In genomic region chr5:159409801-159410200, GRCh38 we compare ENCODE assay signal across 10 cellular contexts.
DNase-seq lines count a peak whose midpoint lies in the region; ATAC-seq and TF ChIP-seq lines count a peak whose summit lies in the region.
"Had no signal": no experiment of that assay in that cellular context is flagged by ENCODE, and none has a peak within 500 bp of the region (broad histone marks: within the 10 kb centered on the region; RNA-seq: fewer than 3 reads in every experiment).

No MANE protein-coding gene starts in this region.

- H3K9me3 Mint-ChIP-seq in activated naive CD4-positive, alpha-beta T cell treated with anti-CD3 and anti-CD28 coated beads, Interleukin-2, amount 10 ng/mL, durations not matched to agents 7 days and 5 days = peaks cover 15% of the 10 kb centered on the region

- peak; percentile 42 for ATAC-seq in GM18861 (IDR thresholded peaks at IDR 0.05; ENCODE audit: unreplicated experiment)
- peak; percentile 54 for ATAC-seq in GM21381 (IDR thresholded peaks at IDR 0.05; ENCODE audit: unreplicated experiment)
- peak; percentile 39 for ATAC-seq in HG03108 (IDR thresholded peaks at IDR 0.05; ENCODE audit: unreplicated experiment)
- ATAC-seq: naive thymus-derived CD4-positive, alpha-beta T cell had no signal

- DNase-seq in activated naive CD4-positive, alpha-beta T cell treated with anti-CD3 and anti-CD28 coated beads, Interleukin-2, amount 10 ng/mL, durations not matched to agents 7 days and 5 days = peak; percentile 59
- DNase-seq in ureter (ENCODE audit: low spot score) = no peak
- DNase-seq in SK-N-SH = no peak
- DNase-seq in NOMO-1 treated with DMSO at 0.1 percent for 48 hours (lab: John Stamatoyannopoulos, UW; ENCODE audit: unreplicated experiment) = no peak
- DNase-seq: colonic mucosa; DMS 273 treated with DMSO at 0.1 percent for 48 hours; naive thymus-derived CD4-positive, alpha-beta T cell had no signal

- CTCF ChIA-PET in activated naive CD4-positive, alpha-beta T cell treated with anti-CD3 and anti-CD28 coated beads, Interleukin-2, amount 10 ng/mL, durations not matched to agents 7 days and 5 days (lab: Charles Lee) = interaction anchor here (0.7 to 1.6 kb wide), 6 partner anchors 18 to 93 kb away, joined by 3 to 4 read pairs (median 3); no protein-coding TSS in a partner anchor
- CTCF ChIA-PET in SK-N-SH (lab: Yijun Ruan, JAX) = no interaction called here

- TF ChIP-seq EP300 in SK-N-SH (IDR thresholded peaks at IDR 0.05; ENCODE audit: borderline replicate concordance in 1 of 2, low read depth in 1 of 2, low read length in 1 of 2) = no peak

- H2AFZ ChIP-seq in SK-N-SH (ENCODE audit: low read depth) = no peak overlapping the region

- no peaks in the 10 kb centered on the region for H3K79me2 ChIP-seq in SK-N-SH (ENCODE audit: insufficient read depth)

- no peaks in the 10 kb centered on the region for H3K36me3 ChIP-seq in SK-N-SH (replicated peaks in 1 of 2; ENCODE audit: control insufficient read depth in 1 of 2, insufficient read depth in 2 of 2, low read length in 1 of 2)
- H3K36me3 ChIP-seq: colonic mucosa had no signal

- H3F3A ChIP-seq in SK-N-SH (replicated peaks; ENCODE audit: insufficient read depth) = no peaks in the 10 kb centered on the region

- WGBS in SK-N-SH (ENCODE audit: low lambda C conversion rate) = 77% methylated on average over 4 of the region's 4 CpGs

- POLR2A ChIA-PET in SK-N-SH (lab: Yijun Ruan, JAX) = no interaction called here

- peaks cover 41% of the 10 kb centered on the region for H3K36me3 Mint-ChIP-seq in activated naive CD4-positive, alpha-beta T cell treated with anti-CD3 and anti-CD28 coated beads, Interleukin-2, amount 10 ng/mL, durations not matched to agents 7 days and 5 days

- peaks cover 66% of the 10 kb centered on the region for H3K4me1 Mint-ChIP-seq in activated naive CD4-positive, alpha-beta T cell treated with anti-CD3 and anti-CD28 coated beads, Interleukin-2, amount 10 ng/mL, durations not matched to agents 7 days and 5 days

- H3K27ac ChIP-seq in SK-N-SH (ENCODE audit: low read depth in 2 of 2, low read length in 1 of 2) = no peak overlapping the region
- H3K27ac ChIP-seq: colonic mucosa had no signal

- no peaks in the 10 kb centered on the region for H4K20me1 ChIP-seq in SK-N-SH (ENCODE audit: insufficient read depth)

- no peak overlapping the region for H3K4me2 ChIP-seq in SK-N-SH

- no peak overlapping the region for H3K9ac ChIP-seq in SK-N-SH

- TF ChIP-seq RAD21 in SK-N-SH (IDR thresholded peaks at IDR 0.05; ENCODE audit: low read length) = no peak

- no peak overlapping the region for H3K4me3 ChIP-seq in SK-N-SH (ENCODE audit: low read depth in 2 of 2, low read length in 1 of 2)
- H3K4me3 ChIP-seq: colonic mucosa had no signal

- no peaks in the 10 kb centered on the region for H3K4me1 ChIP-seq in SK-N-SH (ENCODE audit: control insufficient read depth in 1 of 2, insufficient read depth in 2 of 2, low read depth in 1 of 2, low read length in 1 of 2)
- H3K4me1 ChIP-seq: colonic mucosa had no signal

- H3K27ac Mint-ChIP-seq in activated naive CD4-positive, alpha-beta T cell treated with anti-CD3 and anti-CD28 coated beads, Interleukin-2, amount 10 ng/mL, durations not matched to agents 7 days and 5 days = peak overlapping the region; percentile 95

- TF ChIP-seq CTCF in SK-N-SH (IDR thresholded peaks at IDR 0.05) = no peak

- no peaks in the 10 kb centered on the region for H3K9me3 ChIP-seq in SK-N-SH
- H3K9me3 ChIP-seq: colonic mucosa had no signal

- H3K4me3 Mint-ChIP-seq in activated naive CD4-positive, alpha-beta T cell treated with anti-CD3 and anti-CD28 coated beads, Interleukin-2, amount 10 ng/mL, durations not matched to agents 7 days and 5 days = no peak overlapping the region

- H3K9me2 ChIP-seq in SK-N-SH = no peaks in the 10 kb centered on the region

- peaks cover 35% of the 10 kb centered on the region for H3K27me3 Mint-ChIP-seq in activated naive CD4-positive, alpha-beta T cell treated with anti-CD3 and anti-CD28 coated beads, Interleukin-2, amount 10 ng/mL, durations not matched to agents 7 days and 5 days

- no peaks in the 10 kb centered on the region; the same call in 1 of the 2 replicates for H3K27me3 ChIP-seq in SK-N-SH (ENCODE audit: insufficient read depth)
- H3K27me3 ChIP-seq: colonic mucosa had no signal

TF ChIP-seq in SK-N-SH, 30 proteins besides CTCF, POLR2A, EP300 and RAD21:
- no peak for TF ChIP-seq MXI1 (IDR thresholded peaks at IDR 0.05; ENCODE audit: low read depth, low read length)
- no peak for TF ChIP-seq CHD2 (IDR thresholded peaks at IDR 0.05; ENCODE audit: low read length, partially characterized antibody)
- no peak for TF ChIP-seq IRF3 (IDR thresholded peaks at IDR 0.05; ENCODE audit: low read depth, low read length)
- no peak for TF ChIP-seq RCOR1 (IDR thresholded peaks at IDR 0.05; ENCODE audit: low read length)
- no peak for TF ChIP-seq FOXJ3 (CRISPR knock-in tag; IDR thresholded peaks at IDR 0.05)
- no peak for TF ChIP-seq GABPA (IDR thresholded peaks at IDR 0.05; ENCODE audit: low read depth)
- TF ChIP-seq MAX (IDR thresholded peaks at IDR 0.05; ENCODE audit: low read depth) = no peak
- no peak for TF ChIP-seq FOSL2 (IDR thresholded peaks at IDR 0.05; ENCODE audit: borderline replicate concordance, low read depth)
- no peak for TF ChIP-seq USF1 (IDR thresholded peaks at IDR 0.05; ENCODE audit: borderline replicate concordance, low read depth)
- TF ChIP-seq REST (IDR thresholded peaks at IDR 0.05; ENCODE audit: low read depth, low read length) = no peak
- TF ChIP-seq ELF1 (IDR thresholded peaks at IDR 0.05) = no peak
- no peak for TF ChIP-seq TCF12 (IDR thresholded peaks at IDR 0.05)
- no peak for TF ChIP-seq YY1 (IDR thresholded peaks at IDR 0.05; ENCODE audit: low read depth)
- TF ChIP-seq SMC3 (IDR thresholded peaks at IDR 0.05; ENCODE audit: low read depth, low read length) = no peak
- no peak for TF ChIP-seq RXRA (IDR thresholded peaks at IDR 0.05; ENCODE audit: borderline replicate concordance, low read depth)
- TF ChIP-seq FOXM1 (IDR thresholded peaks at IDR 0.05; ENCODE audit: low read depth) = no peak
